Comparison of ENCODE assay signal across 9 cellular contexts in genomic region chr19:19539738-19540703, GRCh38. TPM values are rescaled to one million over a fixed set of nuclear protein-coding genes. Genes with fewer than 3 reads are reported as not detected.
DNase-seq lines count a peak whose midpoint lies in the region; ATAC-seq, FAIRE-seq and TF ChIP-seq lines count a peak whose summit lies in the region.
"Had no signal": no experiment of that assay in that cellular context is flagged by ENCODE, and none has a peak within 500 bp of the region (broad histone marks: within the 10 kb centered on the region; RNA-seq: fewer than 3 reads in every experiment).

No MANE protein-coding gene starts in this region.

- TF ChIP-seq CTCF in keratinocyte (optimal IDR thresholded peaks at IDR 0.05 in 1 of 3, IDR thresholded peaks at IDR 0.05 in 1 of 3, conservative IDR thresholded peaks at IDR 0.05 in 1 of 3; ENCODE audit: extremely low read depth in 1 of 3, insufficient read depth in 2 of 3, low read length in 3 of 3) (no peak), progenitor cell of endocrine pancreas (IDR thresholded peaks at IDR 0.05; ENCODE audit: unreplicated experiment) (no peak)

- no peaks in the 10 kb centered on the region for H3K9me3 ChIP-seq in CD4-positive, alpha-beta memory T cell (ENCODE audit: control insufficient read depth in 1 of 2, low read length in 2 of 2)
- H3K9me3 ChIP-seq in adipocyte (ENCODE audit: control insufficient read depth, low read length) (no peaks in the 10 kb centered on the region), keratinocyte (ENCODE audit: control insufficient read depth, low read depth, low read length) (no peaks in the 10 kb centered on the region)

- H3K27me3 Mint-ChIP-seq in CD4-positive, alpha-beta memory T cell: peaks cover 0 to 1% of the 10 kb centered on the region in 2 donors
- peaks cover 19% of the 10 kb centered on the region for H3K27me3 Mint-ChIP-seq in progenitor cell of endocrine pancreas

- no peak overlapping the region for H2AFZ ChIP-seq in keratinocyte (ENCODE audit: control insufficient read depth, low read length)

- POLR2A ChIA-PET in CD4-positive, alpha-beta memory T cell (lab: Charles Lee; ENCODE audit: partially characterized antibody): interaction anchor here (0.7 to 2.7 kb wide), 7 partner anchors 24 to 415 kb away, joined by 3 to 15 read pairs (median 4); partner anchors contain the start of genes ATP13A1, NDUFA13, TSSK6 and ZNF101

- H3K4me3 ChIP-seq in CD4-positive, alpha-beta memory T cell (ENCODE audit: low read length in 2 of 2): peak overlapping the region in 1 of 2 donors; percentile 46
- H3K4me3 ChIP-seq in adipocyte (ENCODE audit: low read length) (no peak overlapping the region), keratinocyte (ENCODE audit: control insufficient read depth in 2 of 3, extremely low read depth in 1 of 3, insufficient read depth in 2 of 3, low read depth in 1 of 3, low read length in 3 of 3) (no peak overlapping the region)
- H3K4me3 ChIP-seq: cardiac muscle cell had no signal

- dilution Hi-C loops in keratinocyte (cut with MboI; ENCODE audit: extremely low pct_ligation_motif_present, low sequenced_read_pairs): no loop called here

- H3K9ac ChIP-seq in adipocyte (ENCODE audit: low read length) (no peak overlapping the region), keratinocyte (ENCODE audit: control insufficient read depth, extremely low read depth, insufficient read depth, low read length) (no peak overlapping the region)

- H3K9me1 ChIP-seq in keratinocyte (ENCODE audit: control insufficient read depth, extremely low read depth, insufficient read depth, low read length): no peaks in the 10 kb centered on the region

- no peak overlapping the region for H3K27ac ChIP-seq in CD4-positive, alpha-beta memory T cell (ENCODE audit: low read depth, low read length)
- no peak overlapping the region for H3K27ac ChIP-seq in keratinocyte (ENCODE audit: control insufficient read depth, insufficient read depth, low read length)
- H3K27ac ChIP-seq: cardiac muscle cell had no signal

- H3K27me3 ChIP-seq in CD4-positive, alpha-beta memory T cell (ENCODE audit: insufficient read depth, low read length): no peaks in the 10 kb centered on the region
- H3K27me3 ChIP-seq in adipocyte (replicated peaks; ENCODE audit: control insufficient read depth, insufficient read depth, low read length) (peaks cover 30% of the 10 kb centered on the region), keratinocyte (ENCODE audit: control insufficient read depth, extremely low read depth, insufficient read depth, low read length) (peaks cover 37% of the 10 kb centered on the region)

- peak overlapping the region; percentile 64 for H3K4me2 ChIP-seq in keratinocyte (ENCODE audit: control insufficient read depth, extremely low read depth, insufficient read depth, low read depth, low read length)

- H3K4me1 Mint-ChIP-seq in CD4-positive, alpha-beta memory T cell: peaks cover 17 to 36% (median 27%) of the 10 kb centered on the region in 4 donors
- H3K4me1 Mint-ChIP-seq in progenitor cell of endocrine pancreas (ENCODE audit: low read depth): peaks cover 3% of the 10 kb centered on the region

- no peaks in the 10 kb centered on the region for H3K36me3 Mint-ChIP-seq in CD4-positive, alpha-beta memory T cell
- peaks cover 2% of the 10 kb centered on the region for H3K36me3 Mint-ChIP-seq in progenitor cell of endocrine pancreas (ENCODE audit: insufficient read depth)

- no peak for FAIRE-seq in keratinocyte (lab: Jason Lieb, UNC)

- peaks cover 27% of the 10 kb centered on the region for H3K4me1 ChIP-seq in CD4-positive, alpha-beta memory T cell (ENCODE audit: insufficient read depth, low read length)
- H3K4me1 ChIP-seq in adipocyte (ENCODE audit: control insufficient read depth, insufficient read depth, low read length): peaks cover 11% of the 10 kb centered on the region
- peaks cover 8% of the 10 kb centered on the region for H3K4me1 ChIP-seq in keratinocyte (ENCODE audit: control insufficient read depth, extremely low read depth, insufficient read depth, low read length)

- peak; percentile 43 to 71 (median 51) for DNase-seq in CD4-positive, alpha-beta memory T cell
- DNase-seq in T-helper 1 cell (peak; percentile 59 to 80 (median 63)), adipocyte (ENCODE audit: low read depth) (peak; percentile 56), keratinocyte (ENCODE audit: low read depth, low spot score) (peak; percentile 40), progenitor cell of endocrine pancreas (ENCODE audit: low spot score, unreplicated experiment) (no peak)
- peak; percentile 27 for DNase-seq in stimulated activated CD8-positive, alpha-beta memory T cell treated with anti-CD3 and anti-CD28 coated beads, Interleukin-12 subunit alpha, Interleukin-12 subunit beta, amount 100 ng/mL, for 1 hour (ENCODE audit: low read depth)

- H4K20me1 ChIP-seq in keratinocyte (ENCODE audit: control insufficient read depth, extremely low read depth, insufficient read depth, low read length): no peaks in the 10 kb centered on the region

- H3K9me3 Mint-ChIP-seq in CD4-positive, alpha-beta memory T cell: no peaks in the 10 kb centered on the region
- H3K9me3 Mint-ChIP-seq in progenitor cell of endocrine pancreas (ENCODE audit: low read depth): no peaks in the 10 kb centered on the region

- H3K79me2 ChIP-seq in keratinocyte (ENCODE audit: control insufficient read depth, insufficient read depth, low read length): no peaks in the 10 kb centered on the region

- ATAC-seq in GM18873 (IDR thresholded peaks at IDR 0.05; ENCODE audit: low FRiP score, unreplicated experiment): no peak
- ATAC-seq in HG03139 (IDR thresholded peaks at IDR 0.05; ENCODE audit: unreplicated experiment): no peak

- peak overlapping the region; percentile 65 to 82 (median 76) for H3K4me3 Mint-ChIP-seq in CD4-positive, alpha-beta memory T cell
- H3K4me3 Mint-ChIP-seq in progenitor cell of endocrine pancreas (ENCODE audit: low read depth): no peak overlapping the region

- peak overlapping the region in 6 of 7 donors; percentile 10 to 87 (median 68) for H3K27ac Mint-ChIP-seq in CD4-positive, alpha-beta memory T cell
- no peak overlapping the region for H3K27ac Mint-ChIP-seq in progenitor cell of endocrine pancreas

- CTCF ChIA-PET in CD4-positive, alpha-beta memory T cell (lab: Charles Lee; ENCODE audit: partially characterized antibody): interaction anchor here (1.1 kb wide), 1 partner anchor 14 kb away, joined by 5 read pairs; no protein-coding TSS in a partner anchor

- intact Hi-C loops in CD4-positive, alpha-beta memory T cell (cut with micrococcal nuclease): no loop called here

- no peaks in the 10 kb centered on the region for H3K36me3 ChIP-seq in CD4-positive, alpha-beta memory T cell (ENCODE audit: insufficient read depth, low read length)
- no peaks in the 10 kb centered on the region for H3K36me3 ChIP-seq in adipocyte (ENCODE audit: control insufficient read depth, insufficient read depth, low read length, severe bottlenecking)
- H3K36me3 ChIP-seq in keratinocyte (ENCODE audit: control insufficient read depth in 2 of 2, extremely low read depth in 1 of 2, insufficient read depth in 2 of 2, low read length in 2 of 2): no peaks in the 10 kb centered on the region
- H3K36me3 ChIP-seq: cardiac muscle cell had no signal

RNA-seq across cellular contexts. Expression of gene CILP2, which starts 2.0 kb away (rescaled TPM):
- under 1 TPM; 0.09 to 0.14 TPM for total RNA-seq in CD4-positive, alpha-beta memory T cell
- polyA plus RNA-seq in CD4-positive, alpha-beta memory T cell: not detected
- 0.07 to 0.21 TPM (median 0.14 TPM) in 3 replicates for polyA plus RNA-seq in keratinocyte
- polyA plus RNA-seq in keratinocyte (2011; ENCODE audit: low read depth): not detected
- 0.01 and 0.12 TPM in 2 replicates for polyA plus RNA-seq in keratinocyte (2011; cell fraction: cytosol; rRNA removed)
- polyA plus RNA-seq in keratinocyte (2011; cell fraction: nucleus; rRNA removed): 0.33 and 0.67 TPM in 2 replicates
- 0.11 and 0.18 TPM in 2 replicates for polyA plus RNA-seq in keratinocyte (2012; ENCODE audit: low replicate concordance)
- 0.07 to 0.16 TPM in 2 of 3 replicates, not detected in the other for polyA minus RNA-seq in keratinocyte
- polyA minus RNA-seq in keratinocyte (2011; cell fraction: cytosol; rRNA and poly(A)+ RNA removed): 0.58 TPM
- 1.1 and 1.4 TPM in 2 replicates for polyA minus RNA-seq in keratinocyte (2011; cell fraction: nucleus; rRNA and poly(A)+ RNA removed)
- total RNA-seq in progenitor cell of endocrine pancreas: 2.4 and 2.6 TPM in 2 replicates

RNA-seq across cellular contexts. Expression of gene YJEFN3, which starts 11.3 kb away (rescaled TPM):
- 10 to 100 TPM; 15.6 to 18.7 TPM for total RNA-seq in CD4-positive, alpha-beta memory T cell
- under 1 TPM in 1 of 2 donors, not detected in 1; 0.25 TPM for polyA plus RNA-seq in CD4-positive, alpha-beta memory T cell
- 0.56 to 1.4 TPM (median 1.2 TPM) in 3 replicates for polyA plus RNA-seq in keratinocyte
- polyA plus RNA-seq in keratinocyte (2011; ENCODE audit: low read depth): 2.0 TPM
- polyA plus RNA-seq in keratinocyte (2011; cell fraction: cytosol; rRNA removed): 0.11 and 0.26 TPM in 2 replicates
- polyA plus RNA-seq in keratinocyte (2011; cell fraction: nucleus; rRNA removed): 7.7 and 8.1 TPM in 2 replicates
- polyA plus RNA-seq in keratinocyte (2012; ENCODE audit: low replicate concordance): 0.78 and 2.9 TPM in 2 replicates
- 0.43 to 0.86 TPM (median 0.69 TPM) in 3 replicates for polyA minus RNA-seq in keratinocyte
- not detected for polyA minus RNA-seq in keratinocyte (2011; cell fraction: cytosol; rRNA and poly(A)+ RNA removed)
- polyA minus RNA-seq in keratinocyte (2011; cell fraction: nucleus; rRNA and poly(A)+ RNA removed): 0.95 and 1.9 TPM in 2 replicates
- total RNA-seq in progenitor cell of endocrine pancreas: 22.6 and 27.6 TPM in 2 replicates

RNA-seq across cellular contexts. Expression of gene NDUFA13, which starts 24.0 kb away (rescaled TPM):
- total RNA-seq in CD4-positive, alpha-beta memory T cell: 100 to 1,000 TPM; 191 to 199 TPM
- polyA plus RNA-seq in CD4-positive, alpha-beta memory T cell: 100 to 1,000 TPM; 264 to 316 TPM
- polyA plus RNA-seq in keratinocyte: 294 to 475 TPM (median 343 TPM) in 3 replicates
- 523 TPM for polyA plus RNA-seq in keratinocyte (2011; ENCODE audit: low read depth)
- polyA plus RNA-seq in keratinocyte (2011; cell fraction: cytosol; rRNA removed): 167 and 490 TPM in 2 replicates
- 169 and 188 TPM in 2 replicates for polyA plus RNA-seq in keratinocyte (2011; cell fraction: nucleus; rRNA removed)
- polyA plus RNA-seq in keratinocyte (2012; ENCODE audit: low replicate concordance): 285 and 463 TPM in 2 replicates
- polyA minus RNA-seq in keratinocyte: 116 to 149 TPM (median 142 TPM) in 3 replicates
- polyA minus RNA-seq in keratinocyte (2011; cell fraction: cytosol; rRNA and poly(A)+ RNA removed): 191 TPM
- 36.9 and 41.3 TPM in 2 replicates for polyA minus RNA-seq in keratinocyte (2011; cell fraction: nucleus; rRNA and poly(A)+ RNA removed)
- total RNA-seq in progenitor cell of endocrine pancreas: 346 and 347 TPM in 2 replicates

RNA-seq across cellular contexts. Expression of gene TSSK6, which starts 24.7 kb away (rescaled TPM):
- 10 to 100 TPM in 1 of 2 experiments, 1 to 10 TPM in 1; 9.7 to 10.4 TPM for total RNA-seq in CD4-positive, alpha-beta memory T cell
- 1 to 10 TPM; 1.1 to 2.0 TPM for polyA plus RNA-seq in CD4-positive, alpha-beta memory T cell
- polyA plus RNA-seq in keratinocyte: 0.47 to 1.0 TPM (median 0.77 TPM) in 3 replicates
- not detected for polyA plus RNA-seq in keratinocyte (2011; ENCODE audit: low read depth)
- 0.45 and 1.0 TPM in 2 replicates for polyA plus RNA-seq in keratinocyte (2011; cell fraction: cytosol; rRNA removed)
- polyA plus RNA-seq in keratinocyte (2011; cell fraction: nucleus; rRNA removed): 0.70 and 2.1 TPM in 2 replicates
- polyA plus RNA-seq in keratinocyte (2012; ENCODE audit: low replicate concordance): 0.37 and 1.2 TPM in 2 replicates
- not detected in 3 replicates for polyA minus RNA-seq in keratinocyte
- polyA minus RNA-seq in keratinocyte (2011; cell fraction: cytosol; rRNA and poly(A)+ RNA removed): not detected
- 0.63 and 0.78 TPM in 2 replicates for polyA minus RNA-seq in keratinocyte (2011; cell fraction: nucleus; rRNA and poly(A)+ RNA removed)
- total RNA-seq in progenitor cell of endocrine pancreas: 2.7 and 3.3 TPM in 2 replicates
